In the genomic region with DNA sequence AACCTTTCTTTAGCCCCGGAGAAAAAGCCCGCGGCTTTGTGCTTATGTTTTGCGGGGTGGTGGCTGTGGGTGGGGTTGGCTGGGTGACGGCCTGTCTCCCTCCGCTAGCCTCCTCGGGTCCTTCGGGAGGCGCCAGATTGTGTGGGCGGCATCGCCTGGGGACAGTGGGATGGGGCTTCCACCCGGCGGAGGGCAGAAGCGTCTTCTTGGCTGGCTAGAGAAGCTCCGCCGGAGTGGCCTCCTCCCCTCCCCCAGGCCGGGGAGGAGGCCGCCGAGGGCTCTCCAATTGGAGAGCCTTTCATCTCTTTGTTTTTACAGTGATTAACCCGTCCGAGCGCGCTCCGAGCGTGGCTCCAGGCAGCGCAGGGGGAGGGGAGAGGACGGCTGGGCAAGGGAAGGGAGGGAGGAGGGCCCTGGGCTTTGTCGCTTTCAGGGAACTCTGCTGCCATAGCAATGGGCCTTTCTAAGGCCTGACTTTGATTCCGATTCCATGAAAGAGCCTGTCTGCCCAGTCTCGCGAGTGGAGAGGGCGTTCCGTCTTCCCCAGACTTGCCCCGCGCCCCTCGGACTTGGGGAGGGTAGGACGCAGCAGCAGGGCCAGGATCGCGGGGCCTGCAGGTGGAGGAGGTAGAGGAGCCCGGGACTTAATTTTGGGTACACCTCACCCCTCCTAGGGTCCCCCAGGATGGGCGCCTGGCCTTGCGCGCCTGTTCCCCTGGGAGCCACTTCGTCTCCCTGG, we compare ENCODE assay signal across 8 cellular contexts.
A peak's percentile ranks its signal among the peaks of the same experiment; 100 is the strongest.
DNase-seq lines count a peak whose midpoint lies in the region; ATAC-seq and TF ChIP-seq lines count a peak whose summit lies in the region.

No MANE protein-coding gene starts in this region.

- no peak for TF ChIP-seq CTCF in astrocyte of the cerebellum (IDR thresholded peaks at IDR 0.05; ENCODE audit: low read depth, low read length, missing control alignments)

- H3K9me3 ChIP-seq in iPS-18c (ENCODE audit: control insufficient read depth, insufficient read depth, low read length) = no peaks in the 10 kb centered on the region

- in situ Hi-C loops in astrocyte of the cerebellum (cut with HindIII; ENCODE audit: low sequenced_read_pairs) = no loop called here

- DNase-seq in COR-L47 (lab: John Stamatoyannopoulos, UW) (peak; percentile 81), NCI-H1436 treated with DMSO at 0.1 percent for 48 hours (lab: John Stamatoyannopoulos, UW) (peak; percentile 41), astrocyte of the cerebellum (ENCODE audit: low read depth) (peak; percentile 12), superior temporal gyrus (ENCODE audit: extremely low spot score) (peak; percentile 20)

- no peak for ATAC-seq in HG02678 (IDR thresholded peaks at IDR 0.05; ENCODE audit: unreplicated experiment)
- no peak for ATAC-seq in GM18873 (IDR thresholded peaks at IDR 0.05; ENCODE audit: low FRiP score, unreplicated experiment)
- no peak for ATAC-seq in GM18519 (IDR thresholded peaks at IDR 0.05; ENCODE audit: low FRiP score, unreplicated experiment)

- H3K4me3 ChIP-seq in astrocyte of the cerebellum (ENCODE audit: low read depth, low read length) = peak overlapping the region; percentile 39
- H3K4me3 ChIP-seq in iPS-18c (ENCODE audit: insufficient read depth, low read depth, low read length) = peak overlapping the region; percentile 44; the same call in 1 of the 2 replicates

Comparison
In these comparisons a context has a peak if more than half of its experiments do, and no peak if none do; other contexts are left out.
1. DNase-seq: peak in every context shown above with its lines; median percentile 81 in COR-L47; 41 in NCI-H1436 treated with DMSO at 0.1 percent for 48 hours; 20 in superior temporal gyrus; 12 in astrocyte of the cerebellum.